Comparison of ENCODE assay signal across 15 cellular contexts in the genomic region with DNA sequence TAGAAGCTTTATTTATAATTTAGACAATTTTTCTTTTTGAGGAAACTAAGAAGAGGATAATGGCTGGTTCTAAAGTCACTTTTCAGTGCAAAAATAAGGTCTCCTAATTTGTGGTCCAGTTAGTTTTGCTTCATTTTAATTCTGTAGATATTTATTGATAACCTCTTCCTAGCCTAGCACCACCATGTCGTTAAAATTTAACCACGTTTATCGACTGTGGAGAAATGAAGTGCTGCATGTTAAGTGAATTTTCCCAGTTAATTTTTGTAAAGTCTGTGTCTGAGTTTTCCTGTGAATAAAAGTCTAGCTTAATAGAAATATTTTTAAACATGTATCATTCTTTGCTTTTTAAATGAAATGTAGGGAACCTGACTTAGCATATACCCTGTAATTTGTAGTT. TPM values are rescaled to one million over a fixed set of nuclear protein-coding genes. Genes with fewer than 3 reads are reported as not detected.
A peak's percentile ranks its signal among the peaks of the same experiment; 100 is the strongest.
DNase-seq lines count a peak whose midpoint lies in the region; ATAC-seq and TF ChIP-seq lines count a peak whose summit lies in the region.
"Had no signal": no experiment of that assay in that cellular context is flagged by ENCODE, and none has a peak within 500 bp of the region (broad histone marks: within the 10 kb centered on the region; RNA-seq: fewer than 3 reads in every experiment).

No MANE protein-coding gene starts in this region.

- H3K4me1 ChIP-seq in right lobe of liver = peaks cover 0 to 25% (median 9%) of the 10 kb centered on the region in 4 donors

- H3K27ac ChIP-seq in right lobe of liver = peak overlapping the region; percentile 61 to 83 (median 72)

- intact Hi-C loops in right lobe of liver (cut with DNase I) = no loop called here

- no peaks in the 10 kb centered on the region for H3K27me3 Mint-ChIP-seq in progenitor cell of endocrine pancreas
- H3K27me3 Mint-ChIP-seq: CD4-positive, alpha-beta memory T cell had no signal

- H3K4me3 Mint-ChIP-seq in progenitor cell of endocrine pancreas (ENCODE audit: low read depth) = peak overlapping the region; percentile 56
- H3K4me3 Mint-ChIP-seq: CD4-positive, alpha-beta memory T cell; GM23338; H9 had no signal

- TF ChIP-seq POLR2A in right lobe of liver (IDR thresholded peaks at IDR 0.05) = no peak

- peak overlapping the region; percentile 94 for H3K27ac Mint-ChIP-seq in progenitor cell of endocrine pancreas
- H3K27ac Mint-ChIP-seq: GM23338, H9 had no signal

- 34% methylated on average over 3 of the region's 3 CpGs for WGBS in right lobe of liver (ENCODE audit: insufficient coverage, low coverage, low lambda C conversion rate, missing lambda C conversion rate)

- H3K36me3 Mint-ChIP-seq in progenitor cell of endocrine pancreas (ENCODE audit: insufficient read depth) = peaks cover 1% of the 10 kb centered on the region

- H3K36me3 ChIP-seq in right lobe of liver = peaks cover 0 to 2% (median 0%) of the 10 kb centered on the region in 4 donors

- DNase-seq in left lobe of liver (ENCODE audit: low spot score) (no peak), right lobe of liver (no peak), progenitor cell of endocrine pancreas (ENCODE audit: low spot score, unreplicated experiment) (no peak), kidney tubule cell (ENCODE audit: low spot score) (no peak), NCI-H1417 (lab: John Stamatoyannopoulos, UW) (no peak)
- DNase-seq: C1 segment of cervical spinal cord, Calu3, COR-L47, DMS53, DND-41, H9 had no signal

- no peaks in the 10 kb centered on the region for H3K9me3 Mint-ChIP-seq in progenitor cell of endocrine pancreas (ENCODE audit: low read depth)
- H3K9me3 Mint-ChIP-seq: CD4-positive, alpha-beta memory T cell; GM23338; H9 had no signal

- no peaks in the 10 kb centered on the region for H3K27me3 ChIP-seq in right lobe of liver

- peak; percentile 53 for ATAC-seq in left lobe of liver
- ATAC-seq in right lobe of liver = peak; percentile 40 to 72 (median 46)
- no peak for ATAC-seq in GM19351 (IDR thresholded peaks at IDR 0.05; ENCODE audit: unreplicated experiment)
- ATAC-seq: GM23338, HCT116 had no signal

- TF ChIP-seq CTCF in right lobe of liver (IDR thresholded peaks at IDR 0.05) = no peak
- no peak for TF ChIP-seq CTCF in progenitor cell of endocrine pancreas (IDR thresholded peaks at IDR 0.05; ENCODE audit: unreplicated experiment)

- H3K4me1 Mint-ChIP-seq in progenitor cell of endocrine pancreas (ENCODE audit: low read depth) = peaks cover 22% of the 10 kb centered on the region

- H3K4me3 ChIP-seq in right lobe of liver = peak overlapping the region in 1 of 3 donors; percentile 25
- H3K4me3 ChIP-seq: GM23338 had no signal

- H3K9me3 ChIP-seq in right lobe of liver = no peaks in the 10 kb centered on the region

RNA-seq across cellular contexts. Expression of a gene that starts 16.7 kb away (rescaled TPM):
- 26.9 TPM for total RNA-seq in left lobe of liver
- total RNA-seq in right lobe of liver = 10 to 100 TPM; 21.8 to 70.1 (median 31.9) TPM
- 36.5 and 44.9 TPM in 2 replicates for total RNA-seq in progenitor cell of endocrine pancreas

RNA-seq across cellular contexts. Expression of a gene that starts 18.6 kb away (rescaled TPM):
- 9.0 TPM for total RNA-seq in left lobe of liver
- 10 to 100 TPM in 3 of 6 experiments, 1 to 10 TPM in 3; 6.1 to 18.4 (median 9.1) TPM for total RNA-seq in right lobe of liver
- 23.0 and 28.4 TPM in 2 replicates for total RNA-seq in progenitor cell of endocrine pancreas
